Comparison of ENCODE assay signal across 8 cellular contexts in genomic region chr17:44121997-44122824, GRCh38. TPM values are rescaled to one million over a fixed set of nuclear protein-coding genes. Genes with fewer than 3 reads are reported as not detected.
A peak's percentile ranks its signal among the peaks of the same experiment; 100 is the strongest.
DNase-seq lines count a peak whose midpoint lies in the region; ATAC-seq and TF ChIP-seq lines count a peak whose summit lies in the region.

No MANE protein-coding gene starts in this region.

- H3K4me3 ChIP-seq in GM12864 (ENCODE audit: low read depth, low read length) (peak overlapping the region; percentile 79), RWPE2 (ENCODE audit: severe bottlenecking) (peak overlapping the region; percentile 95), esophagus squamous epithelium (peak overlapping the region; percentile 71 to 99 (median 88)), psoas muscle (peak overlapping the region; percentile 99)

- no peaks in the 10 kb centered on the region for H3K4me1 ChIP-seq in RWPE2 (ENCODE audit: insufficient read depth, poor library complexity, severe bottlenecking)
- H3K4me1 ChIP-seq in esophagus squamous epithelium, result peaks cover 21 to 68% (median 55%) of the 10 kb centered on the region in 3 donors
- H3K4me1 ChIP-seq in psoas muscle, result peaks cover 53% of the 10 kb centered on the region

- no peak for DNase-seq in GM12864 (ENCODE audit: low read depth)
- DNase-seq in RWPE2 (ENCODE audit: low spot score), result no peak
- DNase-seq in esophagus squamous epithelium (lab: John Stamatoyannopoulos, UW), result no peak
- no peak for DNase-seq in psoas muscle
- DNase-seq in NOMO-1 treated with dmso at 0.1 percent for 144 hours (lab: John Stamatoyannopoulos, UW; ENCODE audit: unreplicated experiment), result no peak
- no peak for DNase-seq in NCI-H2081 (lab: John Stamatoyannopoulos, UW)
- DNase-seq in DMS114 treated with DMSO at 0.1 percent for 48 hours (lab: John Stamatoyannopoulos, UW; ENCODE audit: unreplicated experiment), result no peak

- H3K36me3 ChIP-seq in RWPE2 (ENCODE audit: low read depth), result no peaks in the 10 kb centered on the region
- peaks cover 0 to 4% (median 0%) of the 10 kb centered on the region in 3 donors for H3K36me3 ChIP-seq in esophagus squamous epithelium
- peaks cover 0 to 2% of the 10 kb centered on the region in 2 donors for H3K36me3 ChIP-seq in psoas muscle (ENCODE audit: insufficient read depth in 1 of 2, low read depth in 1 of 2)

- ATAC-seq in RWPE2 (ENCODE audit: low read depth), result no peak
- ATAC-seq in psoas muscle, result no peak
- no peak for ATAC-seq in GM21360 (IDR thresholded peaks at IDR 0.05; ENCODE audit: unreplicated experiment)

- TF ChIP-seq POLR2A in esophagus squamous epithelium (IDR thresholded peaks at IDR 0.05), result no peak

- H3K27ac ChIP-seq in RWPE2 (ENCODE audit: poor library complexity, severe bottlenecking), result no peak overlapping the region
- peak overlapping the region in 3 of 4 donors; percentile 97 to 99 (median 98) for H3K27ac ChIP-seq in esophagus squamous epithelium
- H3K27ac ChIP-seq in psoas muscle, result peak overlapping the region; percentile 95

- WGBS in esophagus squamous epithelium, 2 donors, result 0% methylated on average over 1 of the region's 1 CpG
- WGBS in psoas muscle, 3 donors, result 25 to 45% (median 31%) methylated on average over 1 of the region's 1 CpG

- intact Hi-C loops in esophagus squamous epithelium (cut with DNase I), result no loop called here
- intact Hi-C loops in psoas muscle (cut with DNase I), result no loop called here

- no peak for TF ChIP-seq CTCF in GM12864 (IDR thresholded peaks at IDR 0.05; ENCODE audit: low read depth, low read length, missing control alignments)
- no peak for TF ChIP-seq CTCF in RWPE2 (IDR thresholded peaks at IDR 0.05; ENCODE audit: poor library complexity, severe bottlenecking)
- TF ChIP-seq CTCF in esophagus squamous epithelium (IDR thresholded peaks at IDR 0.05), result no peak
- TF ChIP-seq CTCF in psoas muscle (IDR thresholded peaks at IDR 0.05), result no peak

- H3K9me3 ChIP-seq in RWPE2 (ENCODE audit: severe bottlenecking), result no peaks in the 10 kb centered on the region
- H3K9me3 ChIP-seq in esophagus squamous epithelium, result no peaks in the 10 kb centered on the region
- H3K9me3 ChIP-seq in psoas muscle, result no peaks in the 10 kb centered on the region

- H3K27me3 ChIP-seq in RWPE2 (ENCODE audit: insufficient read depth, poor library complexity, severe bottlenecking) (no peaks in the 10 kb centered on the region), esophagus squamous epithelium (no peaks in the 10 kb centered on the region), psoas muscle (ENCODE audit: insufficient read depth in 3 of 3, low read length in 2 of 3) (no peaks in the 10 kb centered on the region)

RNA-seq across cellular contexts. Expression of gene HDAC5, which starts 1.2 kb away (rescaled TPM):
- total RNA-seq in esophagus squamous epithelium (100 to 1,000 TPM in 1 of 4 donors, 10 to 100 TPM in 3; 31.1 to 135 (median 68.0) TPM), psoas muscle (10 to 100 TPM; 24.4 to 75.6 (median 61.2) TPM)
- polyA plus RNA-seq in psoas muscle, result 10 to 100 TPM in 2 of 3 donors, 1 to 10 TPM in 1; 8.8 to 35.8 (median 30.2) TPM

RNA-seq across cellular contexts. Expression of gene HROB, which starts 19.5 kb away (rescaled TPM):
- 1 to 10 TPM; 1.9 to 4.7 (median 4.0) TPM for total RNA-seq in esophagus squamous epithelium
- 1 to 10 TPM in 1 of 4 donors, under 1 TPM in 3; 0.25 to 1.1 (median 0.39) TPM for total RNA-seq in psoas muscle
- under 1 TPM; 0.53 to 0.77 (median 0.65) TPM for polyA plus RNA-seq in psoas muscle

RNA-seq across cellular contexts. Expression of gene ASB16, which starts 48.3 kb away (rescaled TPM):
- total RNA-seq in esophagus squamous epithelium (under 1 TPM in 1 of 4 donors, not detected in 3; 0.11 TPM), psoas muscle (10 to 100 TPM; 17.0 to 43.4 (median 26.1) TPM)
- 10 to 100 TPM in 1 of 3 donors, 1 to 10 TPM in 2; 1.1 to 16.5 (median 9.9) TPM for polyA plus RNA-seq in psoas muscle

RNA-seq across cellular contexts. Expression of gene G6PC3, which starts 51.7 kb away (rescaled TPM):
- 10 to 100 TPM; 10.3 to 23.3 (median 17.2) TPM for total RNA-seq in esophagus squamous epithelium
- 10 to 100 TPM; 27.7 to 43.3 (median 37.6) TPM for total RNA-seq in psoas muscle
- 10 to 100 TPM; 43.9 to 72.9 (median 61.0) TPM for polyA plus RNA-seq in psoas muscle

RNA-seq across cellular contexts. Expression of gene LSM12, which starts 55.7 kb away (rescaled TPM):
- total RNA-seq in esophagus squamous epithelium, result 10 to 100 TPM; 27.3 to 44.3 (median 36.9) TPM
- total RNA-seq in psoas muscle, result 10 to 100 TPM; 39.6 to 65.9 (median 52.9) TPM
- polyA plus RNA-seq in psoas muscle, result 10 to 100 TPM; 42.7 to 52.9 (median 47.9) TPM

Comparison
In these comparisons a context has a peak if more than half of its experiments do, and no peak if none do; other contexts are left out.
1. RNA of gene ASB16, which starts 48.3 kb away (total RNA-seq): 17.0 to 43.4 TPM in psoas muscle; 0.11 TPM in esophagus squamous epithelium; every median in the first group is over 10 times any median in the second.
2. Peak in every context shown above with its lines, with median percentiles within 50 percentile points of each other: H3K4me3 ChIP-seq.